1 cellular context compared by ENCODE assay signal in genomic region chr4:73222466-73223257, GRCh38.
TF ChIP-seq lines count a peak whose summit lies in the region.

No MANE protein-coding gene starts in this region.

TF ChIP-seq in GM23338, 12 proteins besides CTCF, POLR2A, EP300 and RAD21 (continued from another document):
- TF ChIP-seq ZNF462 (CRISPR knock-in tag; IDR thresholded peaks at IDR 0.05) (no peak), EZH2phosphoT487 (IDR thresholded peaks at IDR 0.05; ENCODE audit: unreplicated experiment) (no peak), STAT1 (IDR thresholded peaks at IDR 0.05; ENCODE audit: unreplicated experiment) (no peak), ETS1 (IDR thresholded peaks at IDR 0.05) (no peak), CREB1 (CRISPR knock-in tag; IDR thresholded peaks at IDR 0.05; ENCODE audit: low read depth) (no peak)
